In genomic region chr1:94596260-94596659, GRCh38 we compare ENCODE assay signal across 24 cellular contexts. TPM values are rescaled to one million over a fixed set of nuclear protein-coding genes. Genes with fewer than 3 reads are reported as not detected.
"Had no signal": no experiment of that assay in that cellular context is flagged by ENCODE, and none has a peak within 500 bp of the region (broad histone marks: within the 10 kb centered on the region; RNA-seq: fewer than 3 reads in every experiment).

No MANE protein-coding gene starts in this region.

- H3K4me1 Mint-ChIP-seq: activated B cell treated with CpG ODN at 0.5 μM for 24 hours; activated naive CD4-positive, alpha-beta T cell treated with anti-CD3 and anti-CD28 coated beads, Interleukin-2, amount 50 U/mL, for 24 hours; stimulated activated memory B cell treated with anti-CD40 and anti-IgM and Interleukin-4, amounts not matched to agents 10 μg/mL and 1 μg/mL and 100 μg/mL, for 72 hours had no signal

- FAIRE-seq: pancreas, TTC549 had no signal

- H3K27ac Mint-ChIP-seq: activated B cell treated with CpG ODN at 0.5 μM for 24 hours; activated CD8-positive, alpha-beta T cell treated with anti-CD3 and anti-CD28 coated beads for 36 hours; activated naive CD4-positive, alpha-beta T cell treated with anti-CD3 and anti-CD28 coated beads, Interleukin-2, amount 50 U/mL, for 24 hours; immature natural killer cell; natural killer cell; stimulated activated memory B cell treated with anti-CD40 and anti-IgM and Interleukin-4, amounts not matched to agents 10 μg/mL and 1 μg/mL and 100 μg/mL, for 72 hours; T-helper 2 cell treated with Interferon-gamma antibody and Interleukin-4, amounts not matched to agents 5 μg/mL and 100 μg/mL, for 36 hours had no signal

- H3K27me3 ChIP-seq: ascending aorta, gastrocnemius medialis, neutrophil, pancreas, upper lobe of right lung had no signal

- H3K27ac ChIP-seq: ascending aorta, gastrocnemius medialis, heart right ventricle, neutrophil, pancreas, spleen, thoracic aorta, upper lobe of right lung had no signal

- H3K36me3 Mint-ChIP-seq: activated naive CD4-positive, alpha-beta T cell treated with anti-CD3 and anti-CD28 coated beads, Interleukin-2, amount 50 U/mL, for 24 hours; natural killer cell; stimulated activated memory B cell treated with anti-CD40 and anti-IgM and Interleukin-4, amounts not matched to agents 10 μg/mL and 1 μg/mL and 100 μg/mL, for 72 hours had no signal

- H3K4me3 Mint-ChIP-seq: activated B cell treated with CpG ODN at 0.5 μM for 24 hours; activated CD8-positive, alpha-beta T cell treated with anti-CD3 and anti-CD28 coated beads for 36 hours; activated naive CD4-positive, alpha-beta T cell treated with anti-CD3 and anti-CD28 coated beads, Interleukin-2, amount 50 U/mL, for 24 hours; immature natural killer cell; natural killer cell; stimulated activated memory B cell treated with anti-CD40 and anti-IgM and Interleukin-4, amounts not matched to agents 10 μg/mL and 1 μg/mL and 100 μg/mL, for 72 hours; T-helper 2 cell treated with Interferon-gamma antibody and Interleukin-4, amounts not matched to agents 5 μg/mL and 100 μg/mL, for 36 hours had no signal

- ATAC-seq: activated CD8-positive, alpha-beta T cell treated with anti-CD3 and anti-CD28 coated beads for 36 hours; esophagus mucosa; heart right ventricle; natural killer cell; pancreas; stimulated activated memory B cell treated with anti-CD40 and anti-IgM and Interleukin-4, amounts not matched to agents 10 μg/mL and 1 μg/mL and 100 μg/mL, for 72 hours; upper lobe of right lung had no signal

- DNase-seq: activated B cell treated with CpG ODN at 0.5 μM for 24 hours; activated CD4-positive, alpha-beta T cell treated with anti-CD3 and anti-CD28 coated beads for 48 hours; activated CD8-positive, alpha-beta T cell treated with anti-CD3 and anti-CD28 coated beads for 36 hours; activated effector memory CD4-positive, alpha-beta T cell treated with anti-CD3 and anti-CD28 coated beads, Interleukin-2, amount 50 U/mL, for 16 hours; activated T-cell treated with anti-CD3 and anti-CD28 coated beads, Interleukin-2, amount 50 U/mL, for 48 hours; cerebellar nuclear complex; effector CD4-positive, alpha-beta T cell; heart right ventricle; immature natural killer cell; kidney glomerular epithelial cell; natural killer cell; pancreas; spleen; stimulated activated CD4-positive, alpha-beta T cell treated with anti-CD3 and anti-CD28 coated beads, Interleukin-4, amount 100 ng/mL, for 4 hours; upper lobe of right lung had no signal

- H3K9me3 ChIP-seq: ascending aorta, gastrocnemius medialis, heart right ventricle, neutrophil, pancreas, spleen, thoracic aorta, upper lobe of right lung had no signal

- H3K4me3 ChIP-seq: ascending aorta, gastrocnemius medialis, heart right ventricle, pancreas, spleen, thoracic aorta, upper lobe of right lung had no signal

- H3K4me1 ChIP-seq: gastrocnemius medialis, pancreas, upper lobe of right lung had no signal

- H3K36me3 ChIP-seq: ascending aorta, gastrocnemius medialis, heart right ventricle, neutrophil, pancreas, spleen, thoracic aorta, upper lobe of right lung had no signal

- H3K9me3 Mint-ChIP-seq: activated B cell treated with CpG ODN at 0.5 μM for 24 hours; activated CD8-positive, alpha-beta T cell treated with anti-CD3 and anti-CD28 coated beads for 36 hours; activated naive CD4-positive, alpha-beta T cell treated with anti-CD3 and anti-CD28 coated beads, Interleukin-2, amount 50 U/mL, for 24 hours; immature natural killer cell; natural killer cell; stimulated activated memory B cell treated with anti-CD40 and anti-IgM and Interleukin-4, amounts not matched to agents 10 μg/mL and 1 μg/mL and 100 μg/mL, for 72 hours; T-helper 2 cell treated with Interferon-gamma antibody and Interleukin-4, amounts not matched to agents 5 μg/mL and 100 μg/mL, for 36 hours had no signal

RNA-seq across cellular contexts. Expression of gene F3, which starts 54.7 kb away (rescaled TPM):
- total RNA-seq: activated CD8-positive, alpha-beta T cell treated with anti-CD3 and anti-CD28 coated beads for 36 hours had no signal
- polyA plus RNA-seq: immature natural killer cell had no signal
